Comparison of ENCODE assay signal across 17 cellular contexts in genomic region chr2:240431663-240432424, GRCh38. TPM values are rescaled to one million over a fixed set of nuclear protein-coding genes. Genes with fewer than 3 reads are reported as not detected.
A peak's percentile ranks its signal among the peaks of the same experiment; 100 is the strongest.
DNase-seq lines count a peak whose midpoint lies in the region; ATAC-seq, FAIRE-seq and TF ChIP-seq lines count a peak whose summit lies in the region.
"Had no signal": no experiment of that assay in that cellular context is flagged by ENCODE, and none has a peak within 500 bp of the region (broad histone marks: within the 10 kb centered on the region; RNA-seq: fewer than 3 reads in every experiment).

No MANE protein-coding gene starts in this region.

- no peak overlapping the region for H3K9ac ChIP-seq in kidney (ENCODE audit: low read length in 2 of 2)

- no peak for TF ChIP-seq CTCF in WERI-Rb-1 (IDR thresholded peaks at IDR 0.05; ENCODE audit: low read depth, low read length)
- TF ChIP-seq CTCF in kidney (IDR thresholded peaks at IDR 0.05; ENCODE audit: borderline replicate concordance, extremely low read depth, insufficient read depth): no peak
- no peak for TF ChIP-seq CTCF in endothelial cell (IDR thresholded peaks at IDR 0.05; ENCODE audit: unreplicated experiment)

- no peak for ATAC-seq in activated CD4-positive, alpha-beta T cell treated with anti-CD3 and anti-CD28 coated beads for 36 hours
- no peak for ATAC-seq in HG02884 (IDR thresholded peaks at IDR 0.05; ENCODE audit: unreplicated experiment)
- ATAC-seq: K562, T-helper 17 cell had no signal

- H3K9me3 Mint-ChIP-seq in activated CD4-positive, alpha-beta T cell treated with anti-CD3 and anti-CD28 coated beads for 36 hours (ENCODE audit: low read depth): no peaks in the 10 kb centered on the region
- no peaks in the 10 kb centered on the region for H3K9me3 Mint-ChIP-seq in activated CD4-positive, alpha-beta T cell treated with anti-CD3 and anti-CD28 coated beads, Interleukin-2, amount 10 ng/mL, durations not matched to agents 7 days and 5 days
- no peaks in the 10 kb centered on the region for H3K9me3 Mint-ChIP-seq in endothelial cell (ENCODE audit: unreplicated experiment)

- no peaks in the 10 kb centered on the region for H3K27me3 ChIP-seq in WERI-Rb-1 (ENCODE audit: insufficient read depth, low read depth, severe bottlenecking)

- peaks cover 30% of the 10 kb centered on the region for H3K4me1 Mint-ChIP-seq in activated CD4-positive, alpha-beta T cell treated with anti-CD3 and anti-CD28 coated beads for 36 hours
- H3K4me1 Mint-ChIP-seq in activated CD4-positive, alpha-beta T cell treated with anti-CD3 and anti-CD28 coated beads, Interleukin-2, amount 10 ng/mL, durations not matched to agents 7 days and 5 days: peaks cover 18% of the 10 kb centered on the region
- H3K4me1 Mint-ChIP-seq in endothelial cell (ENCODE audit: unreplicated experiment): peaks cover 3% of the 10 kb centered on the region

- POLR2A ChIA-PET in activated CD4-positive, alpha-beta T cell treated with anti-CD3 and anti-CD28 coated beads for 36 hours (lab: Charles Lee): no interaction called here
- POLR2A ChIA-PET in activated CD4-positive, alpha-beta T cell treated with anti-CD3 and anti-CD28 coated beads, Interleukin-2, amount 10 ng/mL, durations not matched to agents 7 days and 5 days (lab: Charles Lee): no interaction called here

- H3K36me3 ChIP-seq in WERI-Rb-1: no peaks in the 10 kb centered on the region
- H3K36me3 ChIP-seq in kidney (ENCODE audit: control insufficient read depth in 1 of 2, insufficient read depth in 2 of 2, low read length in 2 of 2): no peaks in the 10 kb centered on the region

- CTCF ChIA-PET in activated CD4-positive, alpha-beta T cell treated with anti-CD3 and anti-CD28 coated beads for 36 hours (lab: Charles Lee): no interaction called here
- CTCF ChIA-PET in activated CD4-positive, alpha-beta T cell treated with anti-CD3 and anti-CD28 coated beads, Interleukin-2, amount 10 ng/mL, durations not matched to agents 7 days and 5 days (lab: Charles Lee): interaction anchor here (1.9 kb wide), 1 partner anchor 199 kb away, joined by 5 read pairs; no protein-coding TSS in a partner anchor

- no peak overlapping the region for H3K27ac Mint-ChIP-seq in activated CD4-positive, alpha-beta T cell treated with anti-CD3 and anti-CD28 coated beads for 36 hours
- no peak overlapping the region for H3K27ac Mint-ChIP-seq in activated CD4-positive, alpha-beta T cell treated with anti-CD3 and anti-CD28 coated beads, Interleukin-2, amount 10 ng/mL, durations not matched to agents 7 days and 5 days
- H3K27ac Mint-ChIP-seq in endothelial cell (ENCODE audit: unreplicated experiment): no peak overlapping the region
- H3K27ac Mint-ChIP-seq: T-helper 17 cell had no signal

- H3K9me3 ChIP-seq in WERI-Rb-1 (ENCODE audit: severe bottlenecking) (no peaks in the 10 kb centered on the region), kidney (ENCODE audit: control insufficient read depth in 1 of 2, low read length in 2 of 2) (no peaks in the 10 kb centered on the region)

- no peak for FAIRE-seq in kidney (lab: Jason Lieb, UNC)
- FAIRE-seq: K562 had no signal

- H3K27ac ChIP-seq in WERI-Rb-1 (no peak overlapping the region), kidney (ENCODE audit: low read depth in 2 of 2, low read length in 2 of 2) (no peak overlapping the region)

- no peaks in the 10 kb centered on the region for H3K36me3 Mint-ChIP-seq in activated CD4-positive, alpha-beta T cell treated with anti-CD3 and anti-CD28 coated beads for 36 hours (ENCODE audit: low read depth)
- no peaks in the 10 kb centered on the region for H3K36me3 Mint-ChIP-seq in activated CD4-positive, alpha-beta T cell treated with anti-CD3 and anti-CD28 coated beads, Interleukin-2, amount 10 ng/mL, durations not matched to agents 7 days and 5 days (ENCODE audit: low read depth)
- H3K36me3 Mint-ChIP-seq in endothelial cell (ENCODE audit: low read depth, unreplicated experiment): no peaks in the 10 kb centered on the region

- H3K27me3 Mint-ChIP-seq in activated CD4-positive, alpha-beta T cell treated with anti-CD3 and anti-CD28 coated beads for 36 hours: peaks cover 10% of the 10 kb centered on the region
- peaks cover 4% of the 10 kb centered on the region for H3K27me3 Mint-ChIP-seq in activated CD4-positive, alpha-beta T cell treated with anti-CD3 and anti-CD28 coated beads, Interleukin-2, amount 10 ng/mL, durations not matched to agents 7 days and 5 days
- H3K27me3 Mint-ChIP-seq in endothelial cell (ENCODE audit: unreplicated experiment): peaks cover 10% of the 10 kb centered on the region

- peak; percentile 3 for DNase-seq in activated CD4-positive, alpha-beta T cell treated with anti-CD3 and anti-CD28 coated beads for 36 hours
- no peak for DNase-seq in activated CD4-positive, alpha-beta T cell treated with anti-CD3 and anti-CD28 coated beads, Interleukin-2, amount 10 ng/mL, durations not matched to agents 7 days and 5 days
- DNase-seq in WERI-Rb-1: peak; percentile 6
- peak; percentile 57 for DNase-seq in kidney
- peak; percentile 45 for DNase-seq in posterior vena cava (ENCODE audit: low spot score)
- DNase-seq in endothelial cell (ENCODE audit: low spot score): no peak
- no peak for DNase-seq in NOMO-1 (lab: John Stamatoyannopoulos, UW; ENCODE audit: unreplicated experiment in 2 of 2)
- DNase-seq: 8988T, C1 segment of cervical spinal cord, dermis blood vessel endothelial cell, DMS153, kidney glomerular epithelial cell, NCI-H1092, SHP77 had no signal

- intact Hi-C loops in activated CD4-positive, alpha-beta T cell treated with anti-CD3 and anti-CD28 coated beads for 36 hours (cut with DNase I, micrococcal nuclease): loop anchor here in 1 of 2 experiments (10.0 kb wide), 2 partner anchors 297 to 367 kb away; partner anchors contain the start of gene COPS9
- intact Hi-C loops in kidney (cut with DNase I): no loop called here
- intact Hi-C loops in posterior vena cava (cut with DNase I): loop anchor here (2.0 to 5.0 kb wide), 2 partner anchors 45 to 199 kb away; no protein-coding TSS in a partner anchor

- H3K4me3 Mint-ChIP-seq in activated CD4-positive, alpha-beta T cell treated with anti-CD3 and anti-CD28 coated beads for 36 hours: no peak overlapping the region
- H3K4me3 Mint-ChIP-seq in activated CD4-positive, alpha-beta T cell treated with anti-CD3 and anti-CD28 coated beads, Interleukin-2, amount 10 ng/mL, durations not matched to agents 7 days and 5 days: no peak overlapping the region
- H3K4me3 Mint-ChIP-seq in endothelial cell (ENCODE audit: unreplicated experiment): no peak overlapping the region
- H3K4me3 Mint-ChIP-seq: T-helper 17 cell had no signal

- no peak overlapping the region for H3K4me3 ChIP-seq in WERI-Rb-1 (ENCODE audit: low read depth, low read length)
- H3K4me3 ChIP-seq in kidney (ENCODE audit: low read length in 2 of 2): no peak overlapping the region
- H3K4me3 ChIP-seq: K562 had no signal

- H3K4me1 ChIP-seq in kidney (ENCODE audit: control insufficient read depth in 1 of 2, insufficient read depth in 1 of 2, low read depth in 1 of 2, low read length in 2 of 2): peaks cover 0 to 1% of the 10 kb centered on the region in 2 donors

RNA-seq across cellular contexts. Expression of gene GPC1, which starts 3.6 kb away (rescaled TPM):
- 1 to 10 TPM; 1.7 to 2.0 TPM for total RNA-seq in activated CD4-positive, alpha-beta T cell treated with anti-CD3 and anti-CD28 coated beads for 36 hours
- total RNA-seq in activated CD4-positive, alpha-beta T cell treated with anti-CD3 and anti-CD28 coated beads, Interleukin-2, amount 10 ng/mL, durations not matched to agents 7 days and 5 days: 1 to 10 TPM; 7.3 to 7.5 TPM
- total RNA-seq in kidney (124 TPM), posterior vena cava (10 to 100 TPM; 69.5 to 83.1 TPM), endothelial cell (ENCODE audit: unreplicated experiment) (4.5 TPM)
- 18.4 TPM for polyA plus RNA-seq in kidney (ENCODE audit: insufficient read depth, low read depth, low replicate concordance)

Comparison
In these comparisons a context has a peak if more than half of its experiments do, and no peak if none do; other contexts are left out.
1. DNase-seq: peak in activated CD4-positive, alpha-beta T cell treated with anti-CD3 and anti-CD28 coated beads for 36 hours (single experiment), WERI-Rb-1 (single experiment), kidney (single experiment) and posterior vena cava (single experiment); none in activated CD4-positive, alpha-beta T cell treated with anti-CD3 and anti-CD28 coated beads, Interleukin-2, amount 10 ng/mL, durations not matched to agents 7 days and 5 days (single experiment), endothelial cell (single experiment) and NOMO-1 (0 of 2).
2. RNA of gene GPC1, which starts 3.6 kb away (total RNA-seq): 124 TPM in kidney (single experiment) and 69.5 to 83.1 TPM in posterior vena cava; 7.3 to 7.5 TPM in activated CD4-positive, alpha-beta T cell treated with anti-CD3 and anti-CD28 coated beads, Interleukin-2, amount 10 ng/mL, durations not matched to agents 7 days and 5 days, 4.5 TPM in endothelial cell (single experiment) and 1.7 to 2.0 TPM in activated CD4-positive, alpha-beta T cell treated with anti-CD3 and anti-CD28 coated beads for 36 hours; every median in the first group is over 4 times any median in the second.